Comparison of ENCODE assay signal across 24 cellular contexts in the genomic region with DNA sequence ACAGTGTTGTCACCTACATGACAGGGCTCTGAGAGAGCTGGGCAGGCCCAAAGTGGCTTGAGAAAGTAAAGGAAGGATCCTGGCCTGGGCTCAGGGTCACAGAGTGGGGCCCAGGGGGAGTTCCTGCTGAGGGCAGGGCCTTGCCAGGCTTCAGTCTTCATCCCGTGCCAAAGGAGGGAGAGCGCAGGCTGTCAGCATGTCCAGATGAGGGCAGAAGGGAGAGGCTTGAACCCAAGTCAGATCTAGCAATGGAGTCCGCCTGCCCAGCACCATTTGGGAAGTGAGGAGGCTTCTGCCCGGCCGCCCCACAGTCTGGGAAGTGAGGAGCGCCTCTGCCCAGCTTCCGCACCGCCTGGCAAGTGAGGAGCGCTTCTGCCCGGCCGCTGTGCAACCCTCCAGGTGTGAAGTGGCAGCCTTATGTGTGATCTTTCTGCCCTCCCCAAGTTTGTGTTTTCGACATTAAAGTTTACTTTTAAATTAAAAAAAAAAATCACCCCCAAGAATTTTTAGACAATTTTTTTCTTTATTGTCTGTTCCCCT.
"Had no signal": no experiment of that assay in that cellular context is flagged by ENCODE, and none has a peak within 500 bp of the region (broad histone marks: within the 10 kb centered on the region; RNA-seq: fewer than 3 reads in every experiment).

No MANE protein-coding gene starts in this region.

- H3K27me3 ChIP-seq: body of pancreas, cardiac muscle cell, vagina had no signal

- H3K27me3 Mint-ChIP-seq: activated naive CD4-positive, alpha-beta T cell treated with anti-CD3 and anti-CD28 coated beads, Interleukin-2, amount 50 U/mL, for 24 hours had no signal

- H3K36me3 Mint-ChIP-seq: activated naive CD4-positive, alpha-beta T cell treated with anti-CD3 and anti-CD28 coated beads, Interleukin-2, amount 50 U/mL, for 24 hours; immature natural killer cell; naive B cell; type B pancreatic cell had no signal

- H3K27ac ChIP-seq: body of pancreas, cardiac muscle cell, lower lobe of right lung, thoracic aorta, vagina had no signal

- H3K9me3 Mint-ChIP-seq: activated CD8-positive, alpha-beta T cell treated with anti-CD3 and anti-CD28 coated beads for 36 hours; activated naive CD4-positive, alpha-beta T cell treated with anti-CD3 and anti-CD28 coated beads, Interleukin-2, amount 50 U/mL, for 24 hours; dendritic cell treated with granulocyte-macrophage colony-stimulating factor and Interleukin-4, amounts not matched to agents 40 ng/mL and 50 ng/mL, for 4 days; immature natural killer cell; naive B cell had no signal

- H3K4me1 ChIP-seq: body of pancreas, vagina had no signal

- H3K27ac Mint-ChIP-seq: activated CD8-positive, alpha-beta memory T cell treated with anti-CD3 and anti-CD28 coated beads, Interleukin-2, amount 10 ng/mL, durations not matched to agents 7 days and 5 days; activated CD8-positive, alpha-beta T cell treated with anti-CD3 and anti-CD28 coated beads for 36 hours; activated naive CD4-positive, alpha-beta T cell treated with anti-CD3 and anti-CD28 coated beads, Interleukin-2, amount 50 U/mL, for 24 hours; dendritic cell treated with granulocyte-macrophage colony-stimulating factor and Interleukin-4, amounts not matched to agents 40 ng/mL and 50 ng/mL, for 4 days; immature natural killer cell; type B pancreatic cell had no signal

- H3K4me3 Mint-ChIP-seq: activated CD8-positive, alpha-beta memory T cell treated with anti-CD3 and anti-CD28 coated beads, Interleukin-2, amount 10 ng/mL, durations not matched to agents 7 days and 5 days; activated CD8-positive, alpha-beta T cell treated with anti-CD3 and anti-CD28 coated beads for 36 hours; activated naive CD4-positive, alpha-beta T cell treated with anti-CD3 and anti-CD28 coated beads, Interleukin-2, amount 50 U/mL, for 24 hours; dendritic cell treated with granulocyte-macrophage colony-stimulating factor and Interleukin-4, amounts not matched to agents 40 ng/mL and 50 ng/mL, for 4 days; immature natural killer cell; naive B cell; type B pancreatic cell had no signal

- H3K4me3 ChIP-seq: body of pancreas, cardiac muscle cell, lower lobe of right lung, thoracic aorta, vagina had no signal

- H3K9me3 ChIP-seq: body of pancreas, lower lobe of right lung, thoracic aorta, vagina had no signal

- DNase-seq: activated CD4-positive, alpha-beta T cell treated with anti-CD3 and anti-CD28 coated beads for 4 hours; activated CD4-positive, CD25-positive, alpha-beta regulatory T cell; activated CD8-positive, alpha-beta memory T cell treated with anti-CD3 and anti-CD28 coated beads, Interleukin-2, amount 10 ng/mL, durations not matched to agents 7 days and 5 days; activated CD8-positive, alpha-beta T cell treated with anti-CD3 and anti-CD28 coated beads for 36 hours; activated gamma-delta T cell treated with Interleukin-2 at 50 U/mL for 16 hours; activated T-cell treated with anti-CD3 and anti-CD28 coated beads for 4 hours; anterior cingulate cortex; body of pancreas; effector CD8-positive, alpha-beta T cell; foreskin melanocyte; immature natural killer cell; lower lobe of right lung; naive B cell; stimulated activated CD4-positive, alpha-beta T cell treated with anti-CD3 and anti-CD28 coated beads, Interleukin-4, amount 100 ng/mL, for 24 hours; stimulated activated naive CD4-positive, alpha-beta T cell treated with Interleukin-2 at 50 U/mL for 16 hours; T1000 had no signal

- H3K36me3 ChIP-seq: cardiac muscle cell, lower lobe of right lung, thoracic aorta, vagina had no signal

- ATAC-seq: activated CD8-positive, alpha-beta memory T cell treated with anti-CD3 and anti-CD28 coated beads, Interleukin-2, amount 10 ng/mL, durations not matched to agents 7 days and 5 days; activated CD8-positive, alpha-beta T cell treated with anti-CD3 and anti-CD28 coated beads for 36 hours; body of pancreas; esophagus mucosa; left lobe of liver; lower lobe of right lung had no signal
